In the genomic region with DNA sequence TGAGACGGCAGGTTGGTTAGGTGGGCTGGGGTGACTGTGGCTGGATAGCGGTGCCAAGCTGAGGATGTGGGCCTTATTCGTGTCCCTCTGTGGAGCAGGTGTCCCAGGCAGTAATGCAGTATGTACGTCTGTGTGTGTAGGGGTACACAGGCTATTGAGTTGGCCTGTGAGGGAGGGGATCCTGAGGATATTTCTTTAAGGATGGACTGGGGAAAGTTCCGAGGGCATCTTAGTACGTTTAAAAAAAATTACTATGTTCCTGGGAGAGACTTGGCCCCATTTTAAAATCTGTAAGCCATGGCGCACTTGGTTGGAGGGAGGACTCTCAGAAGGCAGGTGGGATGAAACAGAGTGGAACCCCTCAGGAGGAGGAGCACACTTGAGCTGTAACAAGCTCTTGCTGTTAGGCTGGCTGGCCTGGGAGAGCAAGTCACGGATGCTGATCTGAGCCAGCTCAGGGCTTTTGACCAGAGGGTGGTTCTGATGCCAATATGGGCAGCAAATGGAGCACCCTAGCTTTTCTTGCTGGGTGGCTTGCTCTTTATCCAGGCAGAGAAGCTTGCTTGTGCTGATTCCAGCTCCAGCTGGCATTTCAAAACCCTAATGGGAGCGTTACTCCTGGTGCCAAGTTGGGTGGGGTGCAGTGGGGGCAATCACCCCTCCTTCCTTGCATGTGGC, we compare ENCODE assay signal across 8 cellular contexts. TPM values are rescaled to one million over a fixed set of nuclear protein-coding genes. Genes with fewer than 3 reads are reported as not detected.
DNase-seq lines count a peak whose midpoint lies in the region; ATAC-seq and TF ChIP-seq lines count a peak whose summit lies in the region.

No MANE protein-coding gene starts in this region.

- H3K27me3 ChIP-seq in MG63 (no peaks in the 10 kb centered on the region), layer of hippocampus (ENCODE audit: control insufficient read depth, insufficient read depth, low read length) (no peaks in the 10 kb centered on the region)

- peak overlapping the region; percentile 82 for H3K27ac ChIP-seq in layer of hippocampus (ENCODE audit: low read depth, low read length)

- peaks cover 3% of the 10 kb centered on the region for H3K27me3 Mint-ChIP-seq in brain
- no peaks in the 10 kb centered on the region for H3K27me3 Mint-ChIP-seq in stimulated activated naive B cell treated with anti-CD40 and anti-IgM and Interleukin-4, amounts not matched to agents 10 μg/mL and 1 μg/mL and 100 μg/mL, for 72 hours

- H3K36me3 ChIP-seq in MG63: no peaks in the 10 kb centered on the region

- peaks cover 47% of the 10 kb centered on the region for H3K4me1 Mint-ChIP-seq in brain
- peaks cover 28 to 49% of the 10 kb centered on the region in 2 donors for H3K4me1 Mint-ChIP-seq in stimulated activated naive B cell treated with anti-CD40 and anti-IgM and Interleukin-4, amounts not matched to agents 10 μg/mL and 1 μg/mL and 100 μg/mL, for 72 hours

- peak; percentile 13 for DNase-seq in NCI-H748 (lab: John Stamatoyannopoulos, UW; ENCODE audit: unreplicated experiment)
- no peak for DNase-seq in NCI-H748 treated with DMSO at 0.1 percent for 48 hours (lab: John Stamatoyannopoulos, UW)
- peak; percentile 28 for DNase-seq in MG63
- DNase-seq in stimulated activated naive B cell treated with anti-CD40 and anti-IgM and Interleukin-4, amounts not matched to agents 10 μg/mL and 1 μg/mL and 100 μg/mL, for 72 hours: no peak
- DNase-seq in HT-29 (ENCODE audit: low spot score): no peak

- peak overlapping the region; percentile 83 for H3K4me3 ChIP-seq in MG63

- H3K27ac Mint-ChIP-seq in brain: peak overlapping the region; percentile 69 to 98 (median 88)
- H3K27ac Mint-ChIP-seq in stimulated activated naive B cell treated with anti-CD40 and anti-IgM and Interleukin-4, amounts not matched to agents 10 μg/mL and 1 μg/mL and 100 μg/mL, for 72 hours: peak overlapping the region; percentile 92

- ATAC-seq in stimulated activated naive B cell treated with anti-CD40 and anti-IgM and Interleukin-4, amounts not matched to agents 10 μg/mL and 1 μg/mL and 100 μg/mL, for 72 hours (replicated peaks): peak; percentile 17 to 40
- ATAC-seq in HG03457 (IDR thresholded peaks at IDR 0.05; ENCODE audit: unreplicated experiment): no peak

- H3K9me3 Mint-ChIP-seq in brain: no peaks in the 10 kb centered on the region
- H3K9me3 Mint-ChIP-seq in stimulated activated naive B cell treated with anti-CD40 and anti-IgM and Interleukin-4, amounts not matched to agents 10 μg/mL and 1 μg/mL and 100 μg/mL, for 72 hours: peaks cover 3 to 5% of the 10 kb centered on the region in 2 donors

- peaks cover 15% of the 10 kb centered on the region for H3K36me3 Mint-ChIP-seq in brain
- peaks cover 12% of the 10 kb centered on the region in 2 donors for H3K36me3 Mint-ChIP-seq in stimulated activated naive B cell treated with anti-CD40 and anti-IgM and Interleukin-4, amounts not matched to agents 10 μg/mL and 1 μg/mL and 100 μg/mL, for 72 hours

- TF ChIP-seq CTCF in brain (conservative IDR thresholded peaks at IDR 0.05): no peak

- H3K4me3 Mint-ChIP-seq in brain: peak overlapping the region; percentile 85 to 100 (median 91)
- peak overlapping the region; percentile 85 to 89 for H3K4me3 Mint-ChIP-seq in stimulated activated naive B cell treated with anti-CD40 and anti-IgM and Interleukin-4, amounts not matched to agents 10 μg/mL and 1 μg/mL and 100 μg/mL, for 72 hours

- no peaks in the 10 kb centered on the region for H3K9me3 ChIP-seq in MG63

RNA-seq across cellular contexts. Expression of a gene that starts 0.8 kb away (rescaled TPM):
- 8.3 and 10.9 TPM in 2 replicates for total RNA-seq in MG63 (2014; rRNA removed; shearing (Covaris generic); ENCODE audit: low replicate concordance)
- 23.8 TPM for polyA plus RNA-seq in brain (ENCODE audit: insufficient read depth, low read depth, low replicate concordance)
- 27.5 and 27.6 TPM in 2 replicates for total RNA-seq in HT-29 (2014; rRNA removed; shearing (Covaris generic))

RNA-seq across cellular contexts. Expression of a gene that starts 30.1 kb away (rescaled TPM):
- total RNA-seq in MG63 (2014; rRNA removed; shearing (Covaris generic); ENCODE audit: low replicate concordance): 0.96 and 6.7 TPM in 2 replicates
- polyA plus RNA-seq in brain (ENCODE audit: insufficient read depth, low read depth, low replicate concordance): 5.7 TPM
- 20.8 and 33.4 TPM in 2 replicates for total RNA-seq in HT-29 (2014; rRNA removed; shearing (Covaris generic))

RNA-seq across cellular contexts. Expression of a gene that starts 30.3 kb away (rescaled TPM):
- 2.3 and 6.6 TPM in 2 replicates for total RNA-seq in MG63 (2014; rRNA removed; shearing (Covaris generic); ENCODE audit: low replicate concordance)
- 33.2 TPM for polyA plus RNA-seq in brain (ENCODE audit: insufficient read depth, low read depth, low replicate concordance)
- 4.5 and 6.0 TPM in 2 replicates for total RNA-seq in HT-29 (2014; rRNA removed; shearing (Covaris generic))

Comparison
In these comparisons a context has a peak if more than half of its experiments do, and no peak if none do; other contexts are left out.
1. DNase-seq: peak in NCI-H748 (single experiment) and MG63 (single experiment); none in NCI-H748 treated with DMSO at 0.1 percent for 48 hours (single experiment), stimulated activated naive B cell treated with anti-CD40 and anti-IgM and Interleukin-4, amounts not matched to agents 10 μg/mL and 1 μg/mL and 100 μg/mL, for 72 hours (single experiment) and HT-29 (single experiment).